Comparison of ENCODE assay signal across 8 cellular contexts in genomic region chr18:27599202-27599829, GRCh38.
DNase-seq lines count a peak whose midpoint lies in the region; ATAC-seq and TF ChIP-seq lines count a peak whose summit lies in the region.

No MANE protein-coding gene starts in this region.

- intact Hi-C loops in Right ventricle myocardium inferior (cut with DNase I): loop anchor here (2.0 kb wide), 1 partner anchor 235 kb away; no protein-coding TSS in a partner anchor
- intact Hi-C loops in esophagus squamous epithelium (cut with DNase I): no loop called here

- H3K9ac ChIP-seq in GM23248: no peak overlapping the region
- no peak overlapping the region for H3K9ac ChIP-seq in neuronal stem cell (ENCODE audit: low read depth, low read length, poor library complexity)

- H3K14ac ChIP-seq in neuronal stem cell (ENCODE audit: low read length): no peak overlapping the region

- no peak overlapping the region for H4K91ac ChIP-seq in neuronal stem cell (ENCODE audit: low read depth, low read length, poor library complexity)

- no peaks in the 10 kb centered on the region for H3K36me3 ChIP-seq in cardiac muscle cell
- no peaks in the 10 kb centered on the region for H3K36me3 ChIP-seq in GM23248 (ENCODE audit: low read depth)
- no peaks in the 10 kb centered on the region for H3K36me3 ChIP-seq in esophagus squamous epithelium
- H3K36me3 ChIP-seq in neuronal stem cell (replicated peaks in 1 of 2; ENCODE audit: control insufficient read depth in 2 of 2, insufficient read depth in 2 of 2, low read length in 2 of 2): no peaks in the 10 kb centered on the region

- no peak overlapping the region for H2AK5ac ChIP-seq in neuronal stem cell (ENCODE audit: low read depth, low read length)

- H3K27ac ChIP-seq in cardiac muscle cell: no peak overlapping the region
- no peak overlapping the region for H3K27ac ChIP-seq in GM23248
- no peak overlapping the region for H3K27ac ChIP-seq in esophagus squamous epithelium
- H3K27ac ChIP-seq in neuronal stem cell (replicated peaks; ENCODE audit: low read length): no peak overlapping the region

- no peak overlapping the region for H4K8ac ChIP-seq in neuronal stem cell (ENCODE audit: low read depth, low read length)

- H3K27me3 ChIP-seq in cardiac muscle cell (no peaks in the 10 kb centered on the region), GM23248 (replicated peaks; ENCODE audit: insufficient read depth) (no peaks in the 10 kb centered on the region; the same call in 1 of the 2 replicates), esophagus squamous epithelium (no peaks in the 10 kb centered on the region), neuronal stem cell (ENCODE audit: control insufficient read depth in 3 of 3, insufficient read depth in 3 of 3, low read depth in 1 of 3, low read length in 3 of 3) (no peaks in the 10 kb centered on the region)

- no peak overlapping the region for H2BK12ac ChIP-seq in neuronal stem cell (ENCODE audit: low read length)

- no peaks in the 10 kb centered on the region for H3K9me3 ChIP-seq in cardiac muscle cell (ENCODE audit: low read depth)
- H3K9me3 ChIP-seq in GM23248 (ENCODE audit: low read depth): no peaks in the 10 kb centered on the region
- no peaks in the 10 kb centered on the region for H3K9me3 ChIP-seq in esophagus squamous epithelium
- H3K9me3 ChIP-seq in neuronal stem cell (replicated peaks in 1 of 2; ENCODE audit: control insufficient read depth in 2 of 2, insufficient read depth in 1 of 2, low read depth in 1 of 2, low read length in 2 of 2): no peaks in the 10 kb centered on the region

- no peak overlapping the region for H2AFZ ChIP-seq in GM23248
- no peak overlapping the region for H2AFZ ChIP-seq in neuronal stem cell (ENCODE audit: low read length)

- no peak for ATAC-seq in Right ventricle myocardium inferior

- H3K4me3 ChIP-seq in cardiac muscle cell: no peak overlapping the region
- H3K4me3 ChIP-seq in GM23248: no peak overlapping the region
- no peak overlapping the region for H3K4me3 ChIP-seq in esophagus squamous epithelium
- H3K4me3 ChIP-seq in neuronal stem cell (ENCODE audit: low read length in 2 of 2): no peak overlapping the region

- no peak overlapping the region for H2BK15ac ChIP-seq in neuronal stem cell (ENCODE audit: low read length)

- H3K18ac ChIP-seq in neuronal stem cell (ENCODE audit: low read length): no peak overlapping the region

- H2BK120ac ChIP-seq in neuronal stem cell (ENCODE audit: low read depth, low read length): no peak overlapping the region

- no peak overlapping the region for H3K4ac ChIP-seq in neuronal stem cell (ENCODE audit: low read length)

- no peak for TF ChIP-seq POLR2A in esophagus squamous epithelium (IDR thresholded peaks at IDR 0.05)

- in situ Hi-C loops in GM23248 (cut with MboI): no loop called here

- DNase-seq in cardiac muscle cell (ENCODE audit: low read depth in 1 of 2, low spot score in 1 of 2): peak; percentile 62 to 72
- no peak for DNase-seq in Right ventricle myocardium inferior (ENCODE audit: missing footprints)
- DNase-seq in GM23248: peak; percentile 62
- DNase-seq in LoVo (ENCODE audit: low spot score): peak; percentile 58
- DNase-seq in SK-N-DZ (ENCODE audit: low spot score): peak; percentile 51
- no peak for DNase-seq in esophagus squamous epithelium (lab: John Stamatoyannopoulos, UW)
- DNase-seq in neuronal stem cell (ENCODE audit: low spot score): peak; percentile 57
- DNase-seq in HuH-7.5 (ENCODE audit: low spot score): no peak

- no peak overlapping the region for H2BK5ac ChIP-seq in neuronal stem cell (ENCODE audit: low read length)

- no peaks in the 10 kb centered on the region for H3F3A ChIP-seq in GM23248 (ENCODE audit: insufficient read depth)

- H3K4me1 ChIP-seq in cardiac muscle cell (ENCODE audit: low read depth) (peaks cover 4% of the 10 kb centered on the region), GM23248 (ENCODE audit: insufficient read depth) (no peaks in the 10 kb centered on the region), esophagus squamous epithelium (no peaks in the 10 kb centered on the region), neuronal stem cell (ENCODE audit: control insufficient read depth in 2 of 2, insufficient read depth in 1 of 2, low read depth in 1 of 2, low read length in 2 of 2) (peaks cover 0 to 5% of the 10 kb centered on the region in 2 donors)

- TF ChIP-seq CTCF in cardiac muscle cell (IDR thresholded peaks at IDR 0.05; ENCODE audit: low read depth, low read length) (peak; percentile 98), esophagus squamous epithelium (IDR thresholded peaks at IDR 0.05) (peak; percentile 30 to 78 (median 72))

- no peaks in the 10 kb centered on the region for H3K79me2 ChIP-seq in GM23248 (ENCODE audit: insufficient read depth)

- no peaks in the 10 kb centered on the region for H4K20me1 ChIP-seq in GM23248 (ENCODE audit: insufficient read depth)

- H3K4me2 ChIP-seq in GM23248 (ENCODE audit: unreplicated experiment): no peak overlapping the region
- H3K4me2 ChIP-seq in neuronal stem cell (ENCODE audit: insufficient read depth, low read length, poor library complexity, severe bottlenecking): no peak overlapping the region

- WGBS in GM23248 (ENCODE audit: low coverage in 1 of 2, low lambda C conversion rate in 2 of 2, missing lambda C conversion rate in 2 of 2), 2 experiments: 92 to 97% methylated on average over 1 of the region's 1 CpG
- WGBS in esophagus squamous epithelium, 2 donors: 64 to 82% methylated on average over 1 of the region's 1 CpG
- no CpG with 5 or more reads among the region's 1 CpG for WGBS in neuronal stem cell (ENCODE audit: extremely low coverage in 2 of 2, insufficient read length in 2 of 2, insufficient replicate concordance in 1 of 2), 2 donors

- H3K9me2 ChIP-seq in GM23248 (ENCODE audit: insufficient read depth): no peaks in the 10 kb centered on the region

- H3K23ac ChIP-seq in neuronal stem cell (ENCODE audit: low read depth, low read length, poor library complexity): no peak overlapping the region

- H3K79me1 ChIP-seq in neuronal stem cell (ENCODE audit: low read depth, low read length): peaks cover 1% of the 10 kb centered on the region

Comparison
In these comparisons a context has a peak if more than half of its experiments do, and no peak if none do; other contexts are left out.
1. DNase-seq: peak in cardiac muscle cell (2 of 2), GM23248 (single experiment), LoVo (single experiment), SK-N-DZ (single experiment) and neuronal stem cell (single experiment); none in Right ventricle myocardium inferior (single experiment), esophagus squamous epithelium (single experiment) and HuH-7.5 (single experiment).